21 cellular contexts compared by ENCODE assay signal in the genomic region with DNA sequence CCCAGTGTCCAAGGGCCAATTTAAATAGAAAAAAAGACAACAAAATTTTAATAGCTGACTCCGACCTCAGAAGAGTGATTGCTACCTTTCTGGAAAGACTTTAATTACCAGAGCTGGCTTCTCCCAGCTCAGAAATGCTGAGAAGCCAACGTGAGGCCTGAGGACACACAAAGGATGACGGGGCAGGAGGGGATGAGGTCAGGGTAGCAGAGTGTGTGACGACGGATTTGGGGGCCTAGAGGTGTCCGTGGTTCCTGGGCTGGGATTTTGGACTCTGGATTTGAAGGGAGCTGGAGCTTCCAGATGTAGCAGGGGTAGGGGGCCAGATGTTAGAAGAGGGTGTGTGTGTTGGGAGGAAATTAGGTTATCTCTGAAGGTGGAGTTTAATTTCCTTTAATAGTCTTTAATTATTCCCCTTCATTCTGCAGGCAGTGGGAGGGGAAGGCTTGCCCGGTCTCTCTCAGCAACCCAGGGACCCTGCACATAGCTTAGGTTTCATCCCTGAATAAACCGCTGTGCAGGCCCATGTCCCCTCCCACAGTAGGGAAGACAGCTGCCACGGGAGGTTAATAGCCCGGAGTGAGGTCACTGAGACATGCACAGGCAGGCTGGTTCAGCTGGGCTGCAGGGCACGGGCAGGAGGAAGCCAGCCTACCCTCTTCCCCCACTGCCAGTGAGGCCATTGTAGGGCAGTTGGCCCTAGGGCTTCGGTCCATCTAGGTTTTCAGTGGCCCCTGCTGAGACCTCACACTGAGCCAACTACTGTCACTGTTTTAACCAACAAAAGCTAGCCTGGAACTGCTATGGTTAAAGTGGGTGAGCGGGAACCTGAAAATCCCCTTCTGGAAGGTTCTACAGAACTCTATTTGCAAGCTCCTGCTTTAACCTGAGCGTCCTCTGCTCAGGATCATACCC. TPM values are rescaled to one million over a fixed set of nuclear protein-coding genes. Genes with fewer than 3 reads are reported as not detected.
DNase-seq lines count a peak whose midpoint lies in the region; ATAC-seq and TF ChIP-seq lines count a peak whose summit lies in the region.
"Had no signal": no experiment of that assay in that cellular context is flagged by ENCODE, and none has a peak within 500 bp of the region (broad histone marks: within the 10 kb centered on the region; RNA-seq: fewer than 3 reads in every experiment).

No MANE protein-coding gene starts in this region.

- H2BK5ac ChIP-seq in H9 (ENCODE audit: insufficient read length, low read length), result no peak overlapping the region

- H4K20me1 ChIP-seq in H9 (ENCODE audit: control insufficient read depth, insufficient read depth, insufficient read length), result no peaks in the 10 kb centered on the region

- H4K91ac ChIP-seq in H9 (ENCODE audit: insufficient read length, low read depth, low read length), result no peak overlapping the region

- no peak overlapping the region for H3T11ph ChIP-seq in H9 (ENCODE audit: low read length)

- H3K79me2 ChIP-seq in H9 (ENCODE audit: insufficient read depth, low read length), result no peaks in the 10 kb centered on the region

- no peak overlapping the region for H3K4ac ChIP-seq in H9 (ENCODE audit: low read depth, low read length)

- no peaks in the 10 kb centered on the region; the same call in 1 of the 2 replicates for H3K27me3 ChIP-seq in H9 (ENCODE audit: insufficient read depth, low read length)
- H3K27me3 ChIP-seq: BLaER1 treated with 17β-estradiol and CSF1 and Interleukin-3, amounts not matched to agents 10 nM and 100 nM had no signal

- H3K4me1 Mint-ChIP-seq in H9, result peaks cover 18 to 38% of the 10 kb centered on the region in 2 experiments
- H3K4me1 Mint-ChIP-seq in brain, result peaks cover 25% of the 10 kb centered on the region
- peaks cover 46% of the 10 kb centered on the region for H3K4me1 Mint-ChIP-seq in nephron progenitor cell
- H3K4me1 Mint-ChIP-seq: activated B cell treated with CpG ODN at 0.5 μM for 24 hours, naive B cell had no signal

- no peaks in the 10 kb centered on the region for H3K9me3 Mint-ChIP-seq in H9
- H3K9me3 Mint-ChIP-seq in brain, result no peaks in the 10 kb centered on the region
- peaks cover 4% of the 10 kb centered on the region for H3K9me3 Mint-ChIP-seq in nephron progenitor cell
- H3K9me3 Mint-ChIP-seq: activated B cell treated with CpG ODN at 0.5 μM for 24 hours; activated naive CD4-positive, alpha-beta T cell treated with anti-CD3 and anti-CD28 coated beads, Interleukin-2, amount 50 U/mL, for 72 hours; naive B cell; stimulated activated effector memory CD8-positive, alpha-beta T cell treated with anti-CD3 and anti-CD28 coated beads, Interleukin-12 subunit alpha, Interleukin-12 subunit beta, amount 100 ng/mL, for 72 hours had no signal

- H3K18ac ChIP-seq in H9 (ENCODE audit: insufficient read length, low read depth, low read length), result no peak overlapping the region

- no peak overlapping the region for H3K27ac ChIP-seq in H9 (ENCODE audit: insufficient read length, low read depth, low read length)
- H3K27ac ChIP-seq: BLaER1 treated with 17β-estradiol and CSF1 and Interleukin-3, amounts not matched to agents 10 nM and 100 nM had no signal

- H4K8ac ChIP-seq in H9 (replicated peaks; ENCODE audit: insufficient read length, low read depth, low read length), result no peak overlapping the region

- H3K36me3 Mint-ChIP-seq in H9 (ENCODE audit: insufficient read depth in 1 of 3, low read depth in 3 of 3) (no peaks in the 10 kb centered on the region), brain (no peaks in the 10 kb centered on the region), nephron progenitor cell (ENCODE audit: low read depth) (no peaks in the 10 kb centered on the region)
- H3K36me3 Mint-ChIP-seq: activated naive CD4-positive, alpha-beta T cell treated with anti-CD3 and anti-CD28 coated beads, Interleukin-2, amount 50 U/mL, for 72 hours; naive B cell; stimulated activated effector memory CD8-positive, alpha-beta T cell treated with anti-CD3 and anti-CD28 coated beads, Interleukin-12 subunit alpha, Interleukin-12 subunit beta, amount 100 ng/mL, for 72 hours had no signal

- H3K9me3 ChIP-seq in H9 (ENCODE audit: control insufficient read depth, low read depth, low read length), result no peaks in the 10 kb centered on the region
- H3K9me3 ChIP-seq: BLaER1 treated with 17β-estradiol and CSF1 and Interleukin-3, amounts not matched to agents 10 nM and 100 nM had no signal

- H2AK5ac ChIP-seq in H9 (ENCODE audit: insufficient read length, low read length), result no peak overlapping the region

- H2BK120ac ChIP-seq in H9 (ENCODE audit: low read depth, low read length, poor library complexity, severe bottlenecking), result no peak overlapping the region

- no peaks in the 10 kb centered on the region for H3K79me1 ChIP-seq in H9 (ENCODE audit: insufficient read depth, low read depth, low read length, poor library complexity, severe bottlenecking)

- ATAC-seq in GM21825 (IDR thresholded peaks at IDR 0.05; ENCODE audit: unreplicated experiment), result no peak
- ATAC-seq: activated naive CD4-positive, alpha-beta T cell treated with anti-CD3 and anti-CD28 coated beads, Interleukin-2, amount 50 U/mL, for 72 hours; right cardiac atrium; stimulated activated effector memory CD8-positive, alpha-beta T cell treated with anti-CD3 and anti-CD28 coated beads, Interleukin-12 subunit alpha, Interleukin-12 subunit beta, amount 100 ng/mL, for 72 hours had no signal

- no peak overlapping the region for H2AFZ ChIP-seq in H9 (ENCODE audit: low read length)

- peaks cover 4% of the 10 kb centered on the region for H3K23me2 ChIP-seq in H9 (ENCODE audit: insufficient read length, low read depth, low read length, poor library complexity, severe bottlenecking)

- no peak overlapping the region for H2BK20ac ChIP-seq in H9 (ENCODE audit: low read depth, low read length, poor library complexity, severe bottlenecking)

- no peak overlapping the region for H4K5ac ChIP-seq in H9 (ENCODE audit: insufficient read length, low read depth, low read length)

- H3K9ac ChIP-seq in H9 (ENCODE audit: extremely low read depth, insufficient read length, low read length), result no peak overlapping the region

- H3K4me3 Mint-ChIP-seq in H9 (peak overlapping the region in 1 of 2 experiments; percentile 10; a peak in 2 of 5 replicates), brain (peak overlapping the region in 1 of 5 experiments; percentile 4), nephron progenitor cell (peak overlapping the region; percentile 29)
- H3K4me3 Mint-ChIP-seq: activated B cell treated with CpG ODN at 0.5 μM for 24 hours; naive B cell; stimulated activated effector memory CD8-positive, alpha-beta T cell treated with anti-CD3 and anti-CD28 coated beads, Interleukin-12 subunit alpha, Interleukin-12 subunit beta, amount 100 ng/mL, for 72 hours had no signal

- no peak for TF ChIP-seq CTCF in H9 (conservative IDR thresholded peaks at IDR 0.05)
- no peak for TF ChIP-seq CTCF in brain (conservative IDR thresholded peaks at IDR 0.05)
- no peak for TF ChIP-seq CTCF in nephron progenitor cell (IDR thresholded peaks at IDR 0.05)

- H3K23ac ChIP-seq in H9 (ENCODE audit: insufficient read length, low read depth, low read length), result no peak overlapping the region

- peaks cover 3% of the 10 kb centered on the region; the same call in 1 of the 2 replicates for H3K4me1 ChIP-seq in H9 (ENCODE audit: insufficient read depth, low read length)

- no peak overlapping the region for H3K56ac ChIP-seq in H9 (ENCODE audit: insufficient read length, low read depth, low read length)

- DNase-seq in H9, result no peak
- DNase-seq in NCI-H146 (lab: John Stamatoyannopoulos, UW), result peak; percentile 95
- DNase-seq in nephron progenitor cell, result peak; percentile 69
- no peak for DNase-seq in NCI-H2107 (lab: John Stamatoyannopoulos, UW)
- no peak for DNase-seq in T-helper 1 cell
- DNase-seq: activated B cell treated with CpG ODN at 0.5 μM for 24 hours; activated CD8-positive, alpha-beta memory T cell treated with anti-CD3 and anti-CD28 coated beads, Interleukin-2, amount 50 U/mL, for 48 hours; central memory CD4-positive, alpha-beta T cell; GDM1; kidney; naive B cell; NCI-H1436; right cardiac atrium; stimulated activated CD4-positive, alpha-beta T cell treated with anti-CD3 and anti-CD28 coated beads, Interleukin-4, amount 100 ng/mL, for 4 hours; SW 1271 had no signal

- WGBS in H9 (ENCODE audit: extremely low coverage, insufficient read length, low lambda C conversion rate), result no CpG with 5 or more reads among the region's 14 CpGs

- H3K4me2 ChIP-seq in H9 (ENCODE audit: insufficient read depth, insufficient read length, low read length), result no peak overlapping the region

- H3K14ac ChIP-seq in H9 (ENCODE audit: insufficient read depth, low read length), result no peak overlapping the region

- H2BK12ac ChIP-seq in H9 (ENCODE audit: insufficient read length, low read depth, low read length), result no peak overlapping the region

- no peak overlapping the region for H2BK15ac ChIP-seq in H9 (ENCODE audit: low read depth, low read length)

- H3K27ac Mint-ChIP-seq in H9 (peak overlapping the region; percentile 16 to 44 (median 34); a peak in 4 of 7 replicates), brain (peak overlapping the region in 3 of 5 experiments; percentile 14 to 55 (median 29)), nephron progenitor cell (peak overlapping the region; percentile 86)
- H3K27ac Mint-ChIP-seq: activated B cell treated with CpG ODN at 0.5 μM for 24 hours; activated naive CD4-positive, alpha-beta T cell treated with anti-CD3 and anti-CD28 coated beads, Interleukin-2, amount 50 U/mL, for 72 hours; naive B cell; stimulated activated effector memory CD8-positive, alpha-beta T cell treated with anti-CD3 and anti-CD28 coated beads, Interleukin-12 subunit alpha, Interleukin-12 subunit beta, amount 100 ng/mL, for 72 hours had no signal

- H3K27me3 Mint-ChIP-seq in H9 (ENCODE audit: low read depth), result no peaks in the 10 kb centered on the region; the same call in 1 of the 2 replicates
- peaks cover 30% of the 10 kb centered on the region for H3K27me3 Mint-ChIP-seq in brain
- H3K27me3 Mint-ChIP-seq in nephron progenitor cell (ENCODE audit: low read depth, poor library complexity), result peaks cover 46% of the 10 kb centered on the region

RNA-seq across cellular contexts. Expression of a gene that starts 3.8 kb away (rescaled TPM):
- 2.4 and 2.5 TPM in 2 replicates for total RNA-seq in H9 (2021)
- polyA plus RNA-seq in brain (ENCODE audit: insufficient read depth, low read depth, low replicate concordance), result not detected
- total RNA-seq: activated B cell treated with CpG ODN at 0.5 μM for 24 hours; activated naive CD4-positive, alpha-beta T cell treated with anti-CD3 and anti-CD28 coated beads, Interleukin-2, amount 50 U/mL, for 72 hours; glomerular endothelial cell; kidney; right cardiac atrium had no signal
- polyA plus RNA-seq: right cardiac atrium had no signal

RNA-seq across cellular contexts. Expression of a gene that starts 40.2 kb away (rescaled TPM):
- total RNA-seq in H9 (2021), result 0.20 and 0.24 TPM in 2 replicates
- polyA plus RNA-seq in brain (ENCODE audit: insufficient read depth, low read depth, low replicate concordance), result not detected
- total RNA-seq: activated B cell treated with CpG ODN at 0.5 μM for 24 hours; activated naive CD4-positive, alpha-beta T cell treated with anti-CD3 and anti-CD28 coated beads, Interleukin-2, amount 50 U/mL, for 72 hours; right cardiac atrium had no signal
- polyA plus RNA-seq: right cardiac atrium had no signal

Comparison
In these comparisons a context has a peak if more than half of its experiments do, and no peak if none do; other contexts are left out.
1. DNase-seq: peak in NCI-H146 (single experiment) and nephron progenitor cell (single experiment); none in H9 (single experiment), NCI-H2107 (single experiment) and T-helper 1 cell (0 of 5).
2. H3K27ac Mint-ChIP-seq: peak in every context shown above with its lines; median percentile 86 in nephron progenitor cell; 34 in H9; 29 in brain.